Comparison of ENCODE assay signal across 8 cellular contexts in the genomic region with DNA sequence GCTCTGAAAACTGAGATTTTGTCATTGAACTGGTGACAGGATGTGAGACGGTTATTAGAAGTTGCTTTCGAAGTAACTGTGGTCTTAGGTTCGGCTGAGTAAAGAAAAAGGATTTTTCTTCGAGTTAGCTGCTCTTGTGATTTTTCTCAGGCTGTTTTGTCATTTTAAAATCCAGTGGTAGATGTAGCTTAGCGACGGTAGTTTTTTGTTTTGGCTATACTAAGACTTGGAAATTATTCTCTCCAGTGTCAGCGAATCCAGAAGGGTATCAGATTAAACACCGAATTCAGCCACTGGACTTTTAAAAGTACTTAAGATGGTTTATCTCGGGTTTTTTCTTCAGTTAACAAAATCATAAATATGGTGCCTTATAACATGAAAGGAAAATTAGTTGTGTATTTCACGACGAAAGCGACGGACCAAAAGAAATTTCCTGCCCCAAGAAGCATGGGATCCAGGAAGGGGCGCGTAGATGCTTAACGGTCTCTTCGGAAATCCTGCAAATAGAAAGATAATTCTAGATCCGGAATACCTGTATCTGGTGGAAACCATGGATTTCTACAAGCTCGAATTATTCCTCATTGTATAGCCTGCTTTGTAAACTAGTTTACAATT. TPM values are rescaled to one million over a fixed set of nuclear protein-coding genes. Genes with fewer than 3 reads are reported as not detected.
A peak's percentile ranks its signal among the peaks of the same experiment; 100 is the strongest.
DNase-seq lines count a peak whose midpoint lies in the region; TF ChIP-seq lines count a peak whose summit lies in the region.
"Had no signal": no experiment of that assay in that cellular context is flagged by ENCODE, and none has a peak within 500 bp of the region (broad histone marks: within the 10 kb centered on the region; RNA-seq: fewer than 3 reads in every experiment).

No MANE protein-coding gene starts in this region.

- intact Hi-C loops in stomach (cut with DNase I; ENCODE audit: low total_unique reads), result no loop called here

- H3K27me3 ChIP-seq in HUES6 (ENCODE audit: control insufficient read depth, insufficient read depth, low read length), result no peaks in the 10 kb centered on the region
- no peaks in the 10 kb centered on the region for H3K27me3 ChIP-seq in iPS-20b (ENCODE audit: insufficient read depth, low read length)
- H3K27me3 ChIP-seq in stomach, result no peaks in the 10 kb centered on the region

- DNase-seq in stomach, result no peak
- no peak for DNase-seq in hippocampal formation (lab: John Stamatoyannopoulos, UW)
- DNase-seq in kidney glomerular epithelial cell (lab: John Stamatoyannopoulos, UW), result no peak
- no peak for DNase-seq in kidney tubule cell (ENCODE audit: low spot score)

- WGBS in stomach, 5 donors, result 59 to 68% (median 64%) methylated on average over 19 of the region's 19 CpGs

- peak overlapping the region; percentile 92 for H3K27ac Mint-ChIP-seq in activated naive CD8-positive, alpha-beta T cell

- no peaks in the 10 kb centered on the region for H3K27me3 Mint-ChIP-seq in activated naive CD8-positive, alpha-beta T cell

- H3K9me3 Mint-ChIP-seq in activated naive CD8-positive, alpha-beta T cell (ENCODE audit: low read depth), result no peaks in the 10 kb centered on the region

- TF ChIP-seq EP300 in stomach (IDR thresholded peaks at IDR 0.05), result no peak

- H3K9ac ChIP-seq in HUES6 (ENCODE audit: low read length), result peak overlapping the region; percentile 96
- H3K9ac ChIP-seq in iPS-20b (ENCODE audit: low read depth, low read length), result peak overlapping the region; percentile 82; the same call in 1 of the 2 replicates

- no peak for TF ChIP-seq POLR2A in stomach (IDR thresholded peaks at IDR 0.05)

- peak overlapping the region; percentile 28; the same call in 1 of the 2 replicates for H3K27ac ChIP-seq in HUES6 (ENCODE audit: low read depth, low read length)
- no peak overlapping the region for H3K27ac ChIP-seq in iPS-20b (ENCODE audit: low read length)
- H3K27ac ChIP-seq in stomach, result peak overlapping the region; percentile 90 to 99 (median 98)

- peaks cover 44% of the 10 kb centered on the region for H3K4me1 Mint-ChIP-seq in activated naive CD8-positive, alpha-beta T cell (ENCODE audit: low read depth)

- H3K4me1 ChIP-seq in HUES6 (ENCODE audit: control insufficient read depth, insufficient read depth, low read length) (peaks cover 17% of the 10 kb centered on the region), iPS-20b (ENCODE audit: insufficient read depth, low read length) (peaks cover 22% of the 10 kb centered on the region), stomach (peaks cover 30 to 45% (median 36%) of the 10 kb centered on the region in 4 donors)

- H3K4me3 ChIP-seq in HUES6 (ENCODE audit: low read depth, low read length) (peak overlapping the region; percentile 76), iPS-20b (ENCODE audit: low read length) (peak overlapping the region; percentile 78), stomach (peak overlapping the region; percentile 57 to 84 (median 76))

- TF ChIP-seq CTCF in stomach (IDR thresholded peaks at IDR 0.05), result no peak

- H3K9me3 ChIP-seq in HUES6 (ENCODE audit: control insufficient read depth, insufficient read depth, low read depth, low read length) (no peaks in the 10 kb centered on the region), iPS-20b (ENCODE audit: insufficient read depth, low read depth, low read length) (no peaks in the 10 kb centered on the region), stomach (no peaks in the 10 kb centered on the region)

- H3K36me3 ChIP-seq in HUES6 (ENCODE audit: control insufficient read depth, insufficient read depth, low read length), result peaks cover 33% of the 10 kb centered on the region
- peaks cover 47% of the 10 kb centered on the region for H3K36me3 ChIP-seq in iPS-20b (ENCODE audit: insufficient read depth, low read depth, low read length)
- peaks cover 5 to 23% (median 21%) of the 10 kb centered on the region in 4 donors for H3K36me3 ChIP-seq in stomach

- peaks cover 14% of the 10 kb centered on the region for H3K36me3 Mint-ChIP-seq in activated naive CD8-positive, alpha-beta T cell

- peak overlapping the region; percentile 90 for H3K4me3 Mint-ChIP-seq in activated naive CD8-positive, alpha-beta T cell

RNA-seq across cellular contexts. Expression of a gene that starts 1.2 kb away (rescaled TPM):
- 10 to 100 TPM in 1 of 5 donors, 1 to 10 TPM in 4; 2.3 to 35.6 (median 7.2) TPM for total RNA-seq in stomach
- polyA plus RNA-seq in stomach, result 1 to 10 TPM; 2.1 to 6.5 (median 3.1) TPM

RNA-seq across cellular contexts. Expression of a gene that starts 27.2 kb away (rescaled TPM):
- total RNA-seq in stomach, result 10 to 100 TPM; 30.3 to 90.4 (median 52.5) TPM
- 10 to 100 TPM; 33.0 to 94.1 (median 66.6) TPM for polyA plus RNA-seq in stomach

RNA-seq across cellular contexts. Expression of a gene that starts 56.5 kb away (rescaled TPM):
- total RNA-seq in stomach, result not detected
- polyA plus RNA-seq in stomach, result under 1 TPM; 0.19 to 0.61 (median 0.25) TPM
- total RNA-seq: dermis microvascular lymphatic vessel endothelial cell had no signal
